8 cellular contexts compared by ENCODE assay signal in the genomic region with DNA sequence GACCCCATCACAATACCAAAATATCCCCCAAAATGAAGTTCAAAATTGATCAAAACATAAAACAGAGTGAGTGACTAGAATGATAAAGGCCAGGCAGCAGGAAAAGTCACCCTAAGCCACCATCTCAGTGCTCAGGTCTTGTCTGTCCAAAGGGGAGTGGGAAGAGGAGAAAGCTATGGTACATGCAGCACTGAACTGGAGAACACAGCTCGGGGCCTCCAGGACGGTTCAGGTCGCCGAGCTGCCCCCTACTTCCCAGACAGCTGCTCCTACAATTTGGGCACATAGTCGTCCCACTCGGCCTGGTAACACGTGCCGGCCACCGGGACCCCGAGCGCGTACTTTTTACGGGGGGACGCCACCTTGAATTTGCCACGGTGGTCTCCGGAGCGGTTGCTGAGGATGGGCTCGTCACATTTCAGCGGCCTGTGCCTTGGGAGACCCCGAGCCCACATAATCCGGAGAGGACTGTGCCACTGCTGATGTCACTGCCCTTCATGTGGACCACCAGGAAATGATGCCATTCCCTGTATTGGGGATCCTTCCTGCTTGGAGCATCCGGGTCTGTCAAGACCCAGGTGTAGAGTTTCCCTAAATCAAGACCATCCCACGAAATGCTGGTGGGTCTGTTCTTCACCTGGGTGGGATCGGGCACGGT. TPM values are rescaled to one million over a fixed set of nuclear protein-coding genes. Genes with fewer than 3 reads are reported as not detected.
DNase-seq lines count a peak whose midpoint lies in the region; ATAC-seq, FAIRE-seq and TF ChIP-seq lines count a peak whose summit lies in the region.

No MANE protein-coding gene starts in this region.

- no peak for TF ChIP-seq RAD21 in liver (IDR thresholded peaks at IDR 0.05)

- H3K9me3 ChIP-seq in ascending aorta (no peaks in the 10 kb centered on the region), liver (ENCODE audit: control insufficient read depth in 4 of 4, low read length in 3 of 4) (no peaks in the 10 kb centered on the region), upper lobe of right lung (no peaks in the 10 kb centered on the region)

- H3K27ac ChIP-seq in ascending aorta (no peak overlapping the region), liver (ENCODE audit: low read depth in 1 of 2, low read length in 2 of 2) (no peak overlapping the region), upper lobe of right lung (no peak overlapping the region)

- FAIRE-seq in urothelium cell line (lab: Jason Lieb, UNC) = no peak

- intact Hi-C loops in Right ventricle myocardium superior (cut with DNase I) = loop anchor here (5.0 kb wide), 2 partner anchors 126 to 326 kb away; no protein-coding TSS in a partner anchor
- intact Hi-C loops in Right ventricle myocardium inferior (cut with DNase I) = loop anchor here (2.0 to 5.0 kb wide), 3 partner anchors 61 to 861 kb away; a partner anchor contains a TSS
- intact Hi-C loops in ascending aorta (cut with DNase I) = loop anchor here (1.0 to 10.0 kb wide), 2 partner anchors 126 to 319 kb away; no protein-coding TSS in a partner anchor
- intact Hi-C loops in upper lobe of right lung (cut with DNase I) = no loop called here

- no peaks in the 10 kb centered on the region for H3K36me3 ChIP-seq in ascending aorta
- H3K36me3 ChIP-seq in liver (ENCODE audit: control insufficient read depth in 4 of 4, insufficient read depth in 3 of 4, low read depth in 1 of 4, low read length in 3 of 4) = no peaks in the 10 kb centered on the region
- no peaks in the 10 kb centered on the region for H3K36me3 ChIP-seq in upper lobe of right lung

- H3K27me3 ChIP-seq in ascending aorta = no peaks in the 10 kb centered on the region
- H3K27me3 ChIP-seq in liver (ENCODE audit: control insufficient read depth in 4 of 4, insufficient read depth in 4 of 4, low read length in 3 of 4) = no peaks in the 10 kb centered on the region
- no peaks in the 10 kb centered on the region for H3K27me3 ChIP-seq in upper lobe of right lung

- WGBS in liver = 58% methylated on average over 25 of the region's 25 CpGs

- H3K4me3 ChIP-seq in ascending aorta (peak overlapping the region; percentile 43 to 59), liver (ENCODE audit: low read depth in 1 of 3, low read length in 3 of 3) (peak overlapping the region; percentile 11 to 65 (median 54)), upper lobe of right lung (peak overlapping the region; percentile 50)

- TF ChIP-seq CTCF in ascending aorta (IDR thresholded peaks at IDR 0.05) (no peak), liver (IDR thresholded peaks at IDR 0.05; ENCODE audit: low read depth, low read length, missing input control) (no peak), upper lobe of right lung (IDR thresholded peaks at IDR 0.05) (no peak)

- ATAC-seq in Right ventricle myocardium superior (ENCODE audit: poor library complexity) = peak; percentile 43
- no peak for ATAC-seq in Right ventricle myocardium inferior
- ATAC-seq in upper lobe of right lung = peak; percentile 13
- ATAC-seq in GM18870 (IDR thresholded peaks at IDR 0.05; ENCODE audit: unreplicated experiment) = no peak
- no peak for ATAC-seq in HG03354 (IDR thresholded peaks at IDR 0.05; ENCODE audit: poor library complexity, severe bottlenecking, unreplicated experiment)

- no peak for DNase-seq in Right ventricle myocardium superior
- DNase-seq in Right ventricle myocardium inferior (ENCODE audit: missing footprints) = no peak
- no peak for DNase-seq in ascending aorta (ENCODE audit: low spot score in 2 of 2)
- no peak for DNase-seq in upper lobe of right lung
- DNase-seq in urothelium cell line (ENCODE audit: low spot score) = no peak

- peak overlapping the region in 1 of 2 donors; percentile 32 for H3K9ac ChIP-seq in liver (ENCODE audit: low read depth in 1 of 2, low read length in 2 of 2)

- H3K4me1 ChIP-seq in ascending aorta (peaks cover 0 to 2% of the 10 kb centered on the region in 2 donors), liver (ENCODE audit: control insufficient read depth in 4 of 4, insufficient read depth in 4 of 4, low read length in 3 of 4) (peaks cover 0 to 7% (median under 1%) of the 10 kb centered on the region in 4 donors), upper lobe of right lung (peaks cover 7% of the 10 kb centered on the region)

TF ChIP-seq in liver, 16 proteins besides CTCF, POLR2A, EP300 and RAD21:
- no peak for TF ChIP-seq YY1 (IDR thresholded peaks at IDR 0.05)
- TF ChIP-seq GABPA (IDR thresholded peaks at IDR 0.05 in 1 of 2, conservative IDR thresholded peaks at IDR 0.05 in 1 of 2) = no peak
- TF ChIP-seq, protein P1, sequence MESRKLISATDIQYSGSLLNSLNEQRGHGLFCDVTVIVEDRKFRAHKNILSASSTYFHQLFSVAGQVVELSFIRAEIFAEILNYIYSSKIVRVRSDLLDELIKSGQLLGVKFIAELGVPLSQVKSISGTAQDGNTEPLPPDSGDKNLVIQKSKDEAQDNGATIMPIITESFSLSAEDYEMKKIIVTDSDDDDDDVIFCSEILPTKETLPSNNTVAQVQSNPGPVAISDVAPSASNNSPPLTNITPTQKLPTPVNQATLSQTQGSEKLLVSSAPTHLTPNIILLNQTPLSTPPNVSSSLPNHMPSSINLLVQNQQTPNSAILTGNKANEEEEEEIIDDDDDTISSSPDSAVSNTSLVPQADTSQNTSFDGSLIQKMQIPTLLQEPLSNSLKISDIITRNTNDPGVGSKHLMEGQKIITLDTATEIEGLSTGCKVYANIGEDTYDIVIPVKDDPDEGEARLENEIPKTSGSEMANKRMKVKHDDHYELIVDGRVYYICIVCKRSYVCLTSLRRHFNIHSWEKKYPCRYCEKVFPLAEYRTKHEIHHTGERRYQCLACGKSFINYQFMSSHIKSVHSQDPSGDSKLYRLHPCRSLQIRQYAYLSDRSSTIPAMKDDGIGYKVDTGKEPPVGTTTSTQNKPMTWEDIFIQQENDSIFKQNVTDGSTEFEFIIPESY (IDR thresholded peaks at IDR 0.05) = no peak
- TF ChIP-seq, protein P2, sequence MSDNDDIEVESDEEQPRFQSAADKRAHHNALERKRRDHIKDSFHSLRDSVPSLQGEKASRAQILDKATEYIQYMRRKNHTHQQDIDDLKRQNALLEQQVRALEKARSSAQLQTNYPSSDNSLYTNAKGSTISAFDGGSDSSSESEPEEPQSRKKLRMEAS (IDR thresholded peaks at IDR 0.05) = no peak
- TF ChIP-seq, protein P3, sequence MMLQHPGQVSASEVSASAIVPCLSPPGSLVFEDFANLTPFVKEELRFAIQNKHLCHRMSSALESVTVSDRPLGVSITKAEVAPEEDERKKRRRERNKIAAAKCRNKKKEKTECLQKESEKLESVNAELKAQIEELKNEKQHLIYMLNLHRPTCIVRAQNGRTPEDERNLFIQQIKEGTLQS (IDR thresholded peaks at IDR 0.05) = no peak
- no peak for TF ChIP-seq FOXA2 (IDR thresholded peaks at IDR 0.05)
- TF ChIP-seq EGR1 (IDR thresholded peaks at IDR 0.05; ENCODE audit: low read depth in 2 of 2) = no peak
- TF ChIP-seq JUND (IDR thresholded peaks at IDR 0.05) = no peak
- TF ChIP-seq FOXA1 (IDR thresholded peaks at IDR 0.05) = no peak
- TF ChIP-seq NR2F2 (IDR thresholded peaks at IDR 0.05) = no peak
- no peak for TF ChIP-seq HNF4G (IDR thresholded peaks at IDR 0.05)
- TF ChIP-seq TAF1 (conservative IDR thresholded peaks at IDR 0.05) = no peak
- TF ChIP-seq, protein P4, sequence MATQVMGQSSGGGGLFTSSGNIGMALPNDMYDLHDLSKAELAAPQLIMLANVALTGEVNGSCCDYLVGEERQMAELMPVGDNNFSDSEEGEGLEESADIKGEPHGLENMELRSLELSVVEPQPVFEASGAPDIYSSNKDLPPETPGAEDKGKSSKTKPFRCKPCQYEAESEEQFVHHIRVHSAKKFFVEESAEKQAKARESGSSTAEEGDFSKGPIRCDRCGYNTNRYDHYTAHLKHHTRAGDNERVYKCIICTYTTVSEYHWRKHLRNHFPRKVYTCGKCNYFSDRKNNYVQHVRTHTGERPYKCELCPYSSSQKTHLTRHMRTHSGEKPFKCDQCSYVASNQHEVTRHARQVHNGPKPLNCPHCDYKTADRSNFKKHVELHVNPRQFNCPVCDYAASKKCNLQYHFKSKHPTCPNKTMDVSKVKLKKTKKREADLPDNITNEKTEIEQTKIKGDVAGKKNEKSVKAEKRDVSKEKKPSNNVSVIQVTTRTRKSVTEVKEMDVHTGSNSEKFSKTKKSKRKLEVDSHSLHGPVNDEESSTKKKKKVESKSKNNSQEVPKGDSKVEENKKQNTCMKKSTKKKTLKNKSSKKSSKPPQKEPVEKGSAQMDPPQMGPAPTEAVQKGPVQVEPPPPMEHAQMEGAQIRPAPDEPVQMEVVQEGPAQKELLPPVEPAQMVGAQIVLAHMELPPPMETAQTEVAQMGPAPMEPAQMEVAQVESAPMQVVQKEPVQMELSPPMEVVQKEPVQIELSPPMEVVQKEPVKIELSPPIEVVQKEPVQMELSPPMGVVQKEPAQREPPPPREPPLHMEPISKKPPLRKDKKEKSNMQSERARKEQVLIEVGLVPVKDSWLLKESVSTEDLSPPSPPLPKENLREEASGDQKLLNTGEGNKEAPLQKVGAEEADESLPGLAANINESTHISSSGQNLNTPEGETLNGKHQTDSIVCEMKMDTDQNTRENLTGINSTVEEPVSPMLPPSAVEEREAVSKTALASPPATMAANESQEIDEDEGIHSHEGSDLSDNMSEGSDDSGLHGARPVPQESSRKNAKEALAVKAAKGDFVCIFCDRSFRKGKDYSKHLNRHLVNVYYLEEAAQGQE (IDR thresholded peaks at IDR 0.05) = no peak
- TF ChIP-seq RXRA (IDR thresholded peaks at IDR 0.05) = no peak

RNA-seq across cellular contexts. Expression of a gene that starts 31.6 kb away (rescaled TPM):
- total RNA-seq in Right ventricle myocardium superior = 0.22 TPM
- 0.32 TPM for total RNA-seq in Right ventricle myocardium inferior
- not detected for total RNA-seq in ascending aorta
- 1 to 10 TPM; 5.9 to 6.1 TPM for total RNA-seq in liver
- 1 to 10 TPM in 1 of 2 donors, under 1 TPM in 1; 0.67 to 1.1 TPM for polyA plus RNA-seq in liver
- 2.6 TPM for total RNA-seq in upper lobe of right lung

Comparison
In these comparisons a context has a peak if more than half of its experiments do, and no peak if none do; other contexts are left out.
1. ATAC-seq: peak in Right ventricle myocardium superior (single experiment) and upper lobe of right lung (single experiment); none in Right ventricle myocardium inferior (single experiment), GM18870 (single experiment) and HG03354 (single experiment).
2. Peak in every context shown above with its lines, with median percentiles within 50 percentile points of each other: H3K4me3 ChIP-seq.